ENCODE assay signal across 1 cellular context in the genomic region with DNA sequence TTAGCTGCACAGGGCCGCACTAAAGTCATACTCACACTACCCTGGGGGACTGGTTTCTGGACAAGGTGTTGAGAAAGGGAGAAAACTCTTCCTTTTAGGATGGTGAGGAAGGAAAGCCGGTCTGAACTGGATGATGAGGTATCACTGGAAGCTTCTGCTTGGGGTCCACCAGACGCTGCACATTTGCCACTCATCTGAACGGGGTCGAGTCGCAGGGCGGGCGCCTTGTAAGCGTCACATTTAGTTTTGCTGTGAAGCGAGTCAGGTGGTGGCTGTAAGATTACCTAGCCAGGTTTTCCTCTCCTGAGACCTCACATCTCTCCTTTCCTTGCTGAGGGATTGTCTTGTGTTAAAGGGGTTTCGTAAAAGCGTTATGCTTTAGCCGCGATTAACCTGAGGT.
TF ChIP-seq lines count a peak whose summit lies in the region.

No MANE protein-coding gene starts in this region.

TF ChIP-seq in WTC11, 78 proteins besides CTCF, POLR2A, EP300 and RAD21:
- no peak for TF ChIP-seq GABPB1 (CRISPR knock-in tag; IDR thresholded peaks at IDR 0.05)
